In genomic region chr2:230319211-230319862, GRCh38 we compare ENCODE assay signal across 8 cellular contexts.
A peak's percentile ranks its signal among the peaks of the same experiment; 100 is the strongest.
DNase-seq lines count a peak whose midpoint lies in the region; ATAC-seq, FAIRE-seq and TF ChIP-seq lines count a peak whose summit lies in the region.

No MANE protein-coding gene starts in this region.

- peak overlapping the region; percentile 74 for H3K4me3 Mint-ChIP-seq in T-helper 1 cell treated with Interleukin-12 subunit alpha and Interleukin-12 subunit beta and Interleukin-4 antibody, amounts not matched to agents 30 μg/mL and 1 μg/mL, for 36 hours
- H3K4me3 Mint-ChIP-seq in activated naive CD8-positive, alpha-beta T cell treated with anti-CD3 and anti-CD28 coated beads, Interleukin-2, amount 50 U/mL, for 24 hours: peak overlapping the region; percentile 58

- FAIRE-seq in D721Med (lab: Jason Lieb, UNC): no peak

- H3K36me3 Mint-ChIP-seq in T-helper 1 cell treated with Interleukin-12 subunit alpha and Interleukin-12 subunit beta and Interleukin-4 antibody, amounts not matched to agents 30 μg/mL and 1 μg/mL, for 36 hours (ENCODE audit: low read depth): peaks cover 43% of the 10 kb centered on the region
- H3K36me3 Mint-ChIP-seq in activated naive CD8-positive, alpha-beta T cell treated with anti-CD3 and anti-CD28 coated beads, Interleukin-2, amount 50 U/mL, for 24 hours (ENCODE audit: low read depth): peaks cover 14% of the 10 kb centered on the region

- no peaks in the 10 kb centered on the region for H3K27me3 Mint-ChIP-seq in T-helper 1 cell treated with Interleukin-12 subunit alpha and Interleukin-12 subunit beta and Interleukin-4 antibody, amounts not matched to agents 30 μg/mL and 1 μg/mL, for 36 hours (ENCODE audit: low read depth)
- no peaks in the 10 kb centered on the region for H3K27me3 Mint-ChIP-seq in activated naive CD8-positive, alpha-beta T cell treated with anti-CD3 and anti-CD28 coated beads, Interleukin-2, amount 50 U/mL, for 24 hours

- H3K9me3 Mint-ChIP-seq in T-helper 1 cell treated with Interleukin-12 subunit alpha and Interleukin-12 subunit beta and Interleukin-4 antibody, amounts not matched to agents 30 μg/mL and 1 μg/mL, for 36 hours: peaks cover 14% of the 10 kb centered on the region
- peaks cover 5% of the 10 kb centered on the region for H3K9me3 Mint-ChIP-seq in activated naive CD8-positive, alpha-beta T cell treated with anti-CD3 and anti-CD28 coated beads, Interleukin-2, amount 50 U/mL, for 24 hours

- DNase-seq in activated naive CD8-positive, alpha-beta T cell treated with anti-CD3 and anti-CD28 coated beads, Interleukin-2, amount 50 U/mL, for 24 hours: peak; percentile 68
- peak; percentile 72 for DNase-seq in stimulated activated CD8-positive, alpha-beta memory T cell treated with anti-CD3 and anti-CD28 coated beads, Interleukin-4, amount 100 ng/mL, for 48 hours
- DNase-seq in D721Med (ENCODE audit: insufficient read length, low spot score): no peak
- DNase-seq in AG20443 (ENCODE audit: low spot score): no peak

- ATAC-seq in GM18861 (IDR thresholded peaks at IDR 0.05; ENCODE audit: unreplicated experiment) (peak; percentile 79), HG02973 (IDR thresholded peaks at IDR 0.05; ENCODE audit: unreplicated experiment) (peak; percentile 82), HG03045 (IDR thresholded peaks at IDR 0.05; ENCODE audit: unreplicated experiment) (no peak)
- ATAC-seq in activated naive CD8-positive, alpha-beta T cell treated with anti-CD3 and anti-CD28 coated beads, Interleukin-2, amount 50 U/mL, for 24 hours: peak; percentile 98

- H3K27ac Mint-ChIP-seq in T-helper 1 cell treated with Interleukin-12 subunit alpha and Interleukin-12 subunit beta and Interleukin-4 antibody, amounts not matched to agents 30 μg/mL and 1 μg/mL, for 36 hours: peak overlapping the region; percentile 91
- H3K27ac Mint-ChIP-seq in activated naive CD8-positive, alpha-beta T cell treated with anti-CD3 and anti-CD28 coated beads, Interleukin-2, amount 50 U/mL, for 24 hours: peak overlapping the region; percentile 90

- H3K4me1 Mint-ChIP-seq in T-helper 1 cell treated with Interleukin-12 subunit alpha and Interleukin-12 subunit beta and Interleukin-4 antibody, amounts not matched to agents 30 μg/mL and 1 μg/mL, for 36 hours (ENCODE audit: low read depth): peaks cover 57% of the 10 kb centered on the region
- peaks cover 52% of the 10 kb centered on the region for H3K4me1 Mint-ChIP-seq in activated naive CD8-positive, alpha-beta T cell treated with anti-CD3 and anti-CD28 coated beads, Interleukin-2, amount 50 U/mL, for 24 hours

- TF ChIP-seq CTCF in D721Med (IDR thresholded peaks at IDR 0.05; ENCODE audit: insufficient read depth, missing control alignments): no peak

Comparison
In these comparisons a context has a peak if more than half of its experiments do, and no peak if none do; other contexts are left out.
1. DNase-seq: peak in activated naive CD8-positive, alpha-beta T cell treated with anti-CD3 and anti-CD28 coated beads, Interleukin-2, amount 50 U/mL, for 24 hours (single experiment) and stimulated activated CD8-positive, alpha-beta memory T cell treated with anti-CD3 and anti-CD28 coated beads, Interleukin-4, amount 100 ng/mL, for 48 hours (single experiment); none in D721Med (single experiment) and AG20443 (single experiment).